In genomic region chr2:12302691-12303090, GRCh38 we compare ENCODE assay signal across 18 cellular contexts.
DNase-seq lines count a peak whose midpoint lies in the region; ATAC-seq and TF ChIP-seq lines count a peak whose summit lies in the region.
"Had no signal": no experiment of that assay in that cellular context is flagged by ENCODE, and none has a peak within 500 bp of the region (broad histone marks: within the 10 kb centered on the region; RNA-seq: fewer than 3 reads in every experiment).

No MANE protein-coding gene starts in this region.

- H3K27ac ChIP-seq in smooth muscle cell (ENCODE audit: low read depth) (peak overlapping the region; percentile 69), caudate nucleus (ENCODE audit: low read depth, low read length) (no peak overlapping the region)

- H3K4me1 ChIP-seq in Loucy (ENCODE audit: insufficient read depth, low read length, poor library complexity, severe bottlenecking) (peaks cover 43% of the 10 kb centered on the region), smooth muscle cell (ENCODE audit: low read depth) (peaks cover 3% of the 10 kb centered on the region)
- H3K4me1 ChIP-seq: Caco-2 had no signal

- peak overlapping the region; percentile 24 for H3K4me3 ChIP-seq in Loucy (ENCODE audit: low read length, poor library complexity, severe bottlenecking)
- H3K4me3 ChIP-seq in smooth muscle cell, result no peak overlapping the region

- peak overlapping the region; percentile 33 for H3K9ac ChIP-seq in Loucy (ENCODE audit: low read depth, low read length, poor library complexity, severe bottlenecking)
- H3K9ac ChIP-seq in smooth muscle cell (ENCODE audit: low read depth), result no peak overlapping the region

- WGBS in smooth muscle cell (ENCODE audit: low lambda C conversion rate), result 85% methylated on average over 3 of the region's 3 CpGs

- no peak for DNase-seq in activated naive CD4-positive, alpha-beta T cell treated with anti-CD3 and anti-CD28 coated beads for 36 hours
- DNase-seq in smooth muscle cell (lab: John Stamatoyannopoulos, UW; ENCODE audit: unreplicated experiment) (no peak), caudate nucleus (lab: John Stamatoyannopoulos, UW) (no peak), NCI-H69 (lab: John Stamatoyannopoulos, UW) (no peak)
- DNase-seq in stimulated activated naive B cell treated with anti-CD40 and anti-IgM and Interleukin-4, amounts not matched to agents 10 μg/mL and 1 μg/mL and 100 μg/mL, for 72 hours, result no peak
- DNase-seq: Caco-2, DMS153, H7, Karpas-422, NCI-H1105, NCI-H1694 treated with DMSO at 0.1 percent for 48 hours, NCI-H2107, NCI-H526 treated with DMSO at 0.1 percent for 48 hours, RPMI8226 had no signal

- peak overlapping the region; percentile 63 for H3K4me3 Mint-ChIP-seq in activated naive CD4-positive, alpha-beta T cell treated with anti-CD3 and anti-CD28 coated beads, Interleukin-2, amount 50 U/mL, for 24 hours
- H3K4me3 Mint-ChIP-seq in activated naive CD4-positive, alpha-beta T cell treated with anti-CD3 and anti-CD28 coated beads for 36 hours, result no peak overlapping the region
- H3K4me3 Mint-ChIP-seq in activated T-helper 17 cell treated with anti-CD3 and anti-CD28 coated beads, Interleukin-2, amount 50 U/mL, for 72 hours, result peak overlapping the region; percentile 35
- no peak overlapping the region for H3K4me3 Mint-ChIP-seq in stimulated activated naive B cell treated with anti-CD40 and anti-IgM and Interleukin-4, amounts not matched to agents 10 μg/mL and 1 μg/mL and 100 μg/mL, for 72 hours

- intact Hi-C loops in activated naive CD4-positive, alpha-beta T cell treated with anti-CD3 and anti-CD28 coated beads for 36 hours (cut with micrococcal nuclease), result loop anchor here (1.0 kb wide), 1 partner anchor 8 kb away; no protein-coding TSS in a partner anchor

- H3K9me2 ChIP-seq in Loucy (replicated peaks; ENCODE audit: low read depth, low read length), result no peaks in the 10 kb centered on the region

- CTCF ChIA-PET in activated naive CD4-positive, alpha-beta T cell treated with anti-CD3 and anti-CD28 coated beads for 36 hours (lab: Charles Lee), result no interaction called here

- H3K27me3 ChIP-seq in Loucy (ENCODE audit: insufficient read depth, low read length, poor library complexity, severe bottlenecking), result no peaks in the 10 kb centered on the region
- H3K27me3 ChIP-seq in smooth muscle cell (ENCODE audit: low read depth), result no peaks in the 10 kb centered on the region

- peaks cover 46% of the 10 kb centered on the region for H3K4me1 Mint-ChIP-seq in activated naive CD4-positive, alpha-beta T cell treated with anti-CD3 and anti-CD28 coated beads, Interleukin-2, amount 50 U/mL, for 24 hours
- H3K4me1 Mint-ChIP-seq in activated naive CD4-positive, alpha-beta T cell treated with anti-CD3 and anti-CD28 coated beads for 36 hours (ENCODE audit: low read depth), result peaks cover 32% of the 10 kb centered on the region
- peaks cover 28% of the 10 kb centered on the region for H3K4me1 Mint-ChIP-seq in activated T-helper 17 cell treated with anti-CD3 and anti-CD28 coated beads, Interleukin-2, amount 50 U/mL, for 72 hours
- peaks cover 6 to 17% of the 10 kb centered on the region in 2 donors for H3K4me1 Mint-ChIP-seq in stimulated activated naive B cell treated with anti-CD40 and anti-IgM and Interleukin-4, amounts not matched to agents 10 μg/mL and 1 μg/mL and 100 μg/mL, for 72 hours

- no peak for ATAC-seq in activated T-helper 17 cell treated with anti-CD3 and anti-CD28 coated beads, Interleukin-2, amount 50 U/mL, for 72 hours (replicated peaks)
- ATAC-seq in stimulated activated naive B cell treated with anti-CD40 and anti-IgM and Interleukin-4, amounts not matched to agents 10 μg/mL and 1 μg/mL and 100 μg/mL, for 72 hours (replicated peaks), result no peak
- ATAC-seq: HepG2 had no signal

- no peaks in the 10 kb centered on the region for H3K27me3 Mint-ChIP-seq in activated naive CD4-positive, alpha-beta T cell treated with anti-CD3 and anti-CD28 coated beads, Interleukin-2, amount 50 U/mL, for 24 hours
- H3K27me3 Mint-ChIP-seq in activated naive CD4-positive, alpha-beta T cell treated with anti-CD3 and anti-CD28 coated beads for 36 hours (ENCODE audit: low read depth), result no peaks in the 10 kb centered on the region
- no peaks in the 10 kb centered on the region for H3K27me3 Mint-ChIP-seq in activated T-helper 17 cell treated with anti-CD3 and anti-CD28 coated beads, Interleukin-2, amount 50 U/mL, for 72 hours
- H3K27me3 Mint-ChIP-seq in stimulated activated naive B cell treated with anti-CD40 and anti-IgM and Interleukin-4, amounts not matched to agents 10 μg/mL and 1 μg/mL and 100 μg/mL, for 72 hours, result no peaks in the 10 kb centered on the region

- no peaks in the 10 kb centered on the region for H3K36me3 ChIP-seq in Loucy (ENCODE audit: insufficient read depth, low read length)
- no peaks in the 10 kb centered on the region for H3K36me3 ChIP-seq in smooth muscle cell (ENCODE audit: low read depth)

- TF ChIP-seq CTCF in Loucy (conservative IDR thresholded peaks at IDR 0.05; ENCODE audit: low read length) (no peak), smooth muscle cell (IDR thresholded peaks at IDR 0.05; ENCODE audit: borderline replicate concordance, insufficient read depth, poor library complexity, severe bottlenecking) (no peak)

- no peaks in the 10 kb centered on the region for H4K20me1 ChIP-seq in Loucy (ENCODE audit: insufficient read depth, low read length, poor library complexity, severe bottlenecking)
- H4K20me1 ChIP-seq in smooth muscle cell (ENCODE audit: low read depth), result no peaks in the 10 kb centered on the region

- H3K4me2 ChIP-seq in Loucy (ENCODE audit: low read depth, low read length, poor library complexity, severe bottlenecking) (peak overlapping the region; percentile 65), smooth muscle cell (peak overlapping the region; percentile 57)

- H3K36me3 Mint-ChIP-seq in activated naive CD4-positive, alpha-beta T cell treated with anti-CD3 and anti-CD28 coated beads, Interleukin-2, amount 50 U/mL, for 24 hours, result peaks cover 1% of the 10 kb centered on the region
- H3K36me3 Mint-ChIP-seq in activated naive CD4-positive, alpha-beta T cell treated with anti-CD3 and anti-CD28 coated beads for 36 hours (ENCODE audit: low read depth), result no peaks in the 10 kb centered on the region
- H3K36me3 Mint-ChIP-seq in activated T-helper 17 cell treated with anti-CD3 and anti-CD28 coated beads, Interleukin-2, amount 50 U/mL, for 72 hours (ENCODE audit: low read depth), result no peaks in the 10 kb centered on the region
- H3K36me3 Mint-ChIP-seq in stimulated activated naive B cell treated with anti-CD40 and anti-IgM and Interleukin-4, amounts not matched to agents 10 μg/mL and 1 μg/mL and 100 μg/mL, for 72 hours, result no peaks in the 10 kb centered on the region

- H3K9me3 ChIP-seq in Loucy (ENCODE audit: insufficient read depth, low read depth, low read length), result no peaks in the 10 kb centered on the region; the same call in 1 of the 2 replicates
- H3K9me3 ChIP-seq in smooth muscle cell (replicated peaks; ENCODE audit: low read depth), result no peaks in the 10 kb centered on the region
- H3K9me3 ChIP-seq: Caco-2 had no signal

- no peaks in the 10 kb centered on the region for H3F3A ChIP-seq in Loucy (ENCODE audit: low read depth)
- H3F3A ChIP-seq in smooth muscle cell (ENCODE audit: low read depth), result no peaks in the 10 kb centered on the region

- H3K79me2 ChIP-seq in Loucy (ENCODE audit: insufficient read depth, low read length), result no peaks in the 10 kb centered on the region
- H3K79me2 ChIP-seq in smooth muscle cell (ENCODE audit: low read depth), result no peaks in the 10 kb centered on the region

- H2AFZ ChIP-seq in Loucy (ENCODE audit: low read length) (peak overlapping the region; percentile 66; the same call in 1 of the 2 replicates), smooth muscle cell (ENCODE audit: low read depth) (no peak overlapping the region)

- H3K9me3 Mint-ChIP-seq in activated naive CD4-positive, alpha-beta T cell treated with anti-CD3 and anti-CD28 coated beads, Interleukin-2, amount 50 U/mL, for 24 hours, result no peaks in the 10 kb centered on the region
- H3K9me3 Mint-ChIP-seq in activated naive CD4-positive, alpha-beta T cell treated with anti-CD3 and anti-CD28 coated beads for 36 hours, result no peaks in the 10 kb centered on the region
- no peaks in the 10 kb centered on the region for H3K9me3 Mint-ChIP-seq in activated T-helper 17 cell treated with anti-CD3 and anti-CD28 coated beads, Interleukin-2, amount 50 U/mL, for 72 hours
- H3K9me3 Mint-ChIP-seq in stimulated activated naive B cell treated with anti-CD40 and anti-IgM and Interleukin-4, amounts not matched to agents 10 μg/mL and 1 μg/mL and 100 μg/mL, for 72 hours, result no peaks in the 10 kb centered on the region

- no peak overlapping the region for H3K27ac Mint-ChIP-seq in activated naive CD4-positive, alpha-beta T cell treated with anti-CD3 and anti-CD28 coated beads, Interleukin-2, amount 50 U/mL, for 24 hours
- H3K27ac Mint-ChIP-seq in activated naive CD4-positive, alpha-beta T cell treated with anti-CD3 and anti-CD28 coated beads for 36 hours, result no peak overlapping the region
- H3K27ac Mint-ChIP-seq in activated T-helper 17 cell treated with anti-CD3 and anti-CD28 coated beads, Interleukin-2, amount 50 U/mL, for 72 hours, result no peak overlapping the region
- H3K27ac Mint-ChIP-seq in stimulated activated naive B cell treated with anti-CD40 and anti-IgM and Interleukin-4, amounts not matched to agents 10 μg/mL and 1 μg/mL and 100 μg/mL, for 72 hours, result no peak overlapping the region

Comparison
In these comparisons a context has a peak if more than half of its experiments do, and no peak if none do; other contexts are left out.
1. H3K4me3 Mint-ChIP-seq: peak in activated naive CD4-positive, alpha-beta T cell treated with anti-CD3 and anti-CD28 coated beads, Interleukin-2, amount 50 U/mL, for 24 hours (single experiment) and activated T-helper 17 cell treated with anti-CD3 and anti-CD28 coated beads, Interleukin-2, amount 50 U/mL, for 72 hours (single experiment); none in activated naive CD4-positive, alpha-beta T cell treated with anti-CD3 and anti-CD28 coated beads for 36 hours (single experiment) and stimulated activated naive B cell treated with anti-CD40 and anti-IgM and Interleukin-4, amounts not matched to agents 10 μg/mL and 1 μg/mL and 100 μg/mL, for 72 hours (0 of 2).